ENCODE assay signal across 33 cellular contexts in genomic region chr3:184872200-184872599, GRCh38.
DNase-seq lines count a peak whose midpoint lies in the region; ATAC-seq and TF ChIP-seq lines count a peak whose summit lies in the region.
"Had no signal": no experiment of that assay in that cellular context is flagged by ENCODE, and none has a peak within 500 bp of the region (broad histone marks: within the 10 kb centered on the region; RNA-seq: fewer than 3 reads in every experiment).

No MANE protein-coding gene starts in this region.

- H3K4me3 Mint-ChIP-seq in activated naive CD4-positive, alpha-beta T cell treated with anti-CD3 and anti-CD28 coated beads, Interleukin-2, amount 10 ng/mL, durations not matched to agents 7 days and 5 days: no peak overlapping the region
- peak overlapping the region; percentile 25 for H3K4me3 Mint-ChIP-seq in T-helper 1 cell treated with Interleukin-12 subunit alpha and Interleukin-12 subunit beta and Interleukin-4 antibody, amounts not matched to agents 30 μg/mL and 1 μg/mL, for 36 hours
- no peak overlapping the region for H3K4me3 Mint-ChIP-seq in activated naive CD8-positive, alpha-beta T cell treated with anti-CD3 and anti-CD28 coated beads, Interleukin-2, amount 10 ng/mL, durations not matched to agents 7 days and 5 days
- H3K4me3 Mint-ChIP-seq in stimulated activated naive CD8-positive, alpha-beta T cell treated with anti-CD3 and anti-CD28 coated beads, Interleukin-15, amount 100 ng/mL, for 72 hours: peak overlapping the region in 1 of 2 donors; percentile 72
- no peak overlapping the region for H3K4me3 Mint-ChIP-seq in osteocyte (ENCODE audit: unreplicated experiment)
- H3K4me3 Mint-ChIP-seq: activated CD4-positive, alpha-beta T cell treated with anti-CD3 and anti-CD28 coated beads, Interleukin-2, amount 10 ng/mL, durations not matched to agents 7 days and 5 days; natural killer cell treated with Interleukin-12 subunit alpha and Interleukin-12 subunit beta and Interleukin-15 and Interleukin-18, amount 100 ng/mL, for 72 hours; type B pancreatic cell had no signal

- TF ChIP-seq CTCF in osteocyte (IDR thresholded peaks at IDR 0.05): no peak

- no peaks in the 10 kb centered on the region for H3K9me3 Mint-ChIP-seq in activated naive CD4-positive, alpha-beta T cell treated with anti-CD3 and anti-CD28 coated beads, Interleukin-2, amount 50 U/mL, for 72 hours
- H3K9me3 Mint-ChIP-seq in activated naive CD4-positive, alpha-beta T cell treated with anti-CD3 and anti-CD28 coated beads, Interleukin-2, amount 10 ng/mL, durations not matched to agents 7 days and 5 days: no peaks in the 10 kb centered on the region
- no peaks in the 10 kb centered on the region for H3K9me3 Mint-ChIP-seq in T-helper 1 cell treated with Interleukin-12 subunit alpha and Interleukin-12 subunit beta and Interleukin-4 antibody, amounts not matched to agents 30 μg/mL and 1 μg/mL, for 36 hours
- no peaks in the 10 kb centered on the region for H3K9me3 Mint-ChIP-seq in activated naive CD8-positive, alpha-beta T cell treated with anti-CD3 and anti-CD28 coated beads, Interleukin-2, amount 10 ng/mL, durations not matched to agents 7 days and 5 days
- no peaks in the 10 kb centered on the region for H3K9me3 Mint-ChIP-seq in stimulated activated naive CD8-positive, alpha-beta T cell treated with anti-CD3 and anti-CD28 coated beads, Interleukin-15, amount 100 ng/mL, for 72 hours
- no peaks in the 10 kb centered on the region for H3K9me3 Mint-ChIP-seq in osteocyte (ENCODE audit: unreplicated experiment)
- H3K9me3 Mint-ChIP-seq: activated CD4-positive, alpha-beta T cell treated with anti-CD3 and anti-CD28 coated beads, Interleukin-2, amount 10 ng/mL, durations not matched to agents 7 days and 5 days; natural killer cell treated with Interleukin-12 subunit alpha and Interleukin-12 subunit beta and Interleukin-15 and Interleukin-18, amount 100 ng/mL, for 72 hours; type B pancreatic cell had no signal

- peaks cover 11% of the 10 kb centered on the region for H3K4me1 Mint-ChIP-seq in activated naive CD4-positive, alpha-beta T cell treated with anti-CD3 and anti-CD28 coated beads, Interleukin-2, amount 10 ng/mL, durations not matched to agents 7 days and 5 days
- H3K4me1 Mint-ChIP-seq in T-helper 1 cell treated with Interleukin-12 subunit alpha and Interleukin-12 subunit beta and Interleukin-4 antibody, amounts not matched to agents 30 μg/mL and 1 μg/mL, for 36 hours (ENCODE audit: low read depth): peaks cover 19% of the 10 kb centered on the region
- H3K4me1 Mint-ChIP-seq in activated naive CD8-positive, alpha-beta T cell treated with anti-CD3 and anti-CD28 coated beads, Interleukin-2, amount 10 ng/mL, durations not matched to agents 7 days and 5 days: peaks cover 5% of the 10 kb centered on the region
- H3K4me1 Mint-ChIP-seq in stimulated activated naive CD8-positive, alpha-beta T cell treated with anti-CD3 and anti-CD28 coated beads, Interleukin-15, amount 100 ng/mL, for 72 hours: peaks cover 4% of the 10 kb centered on the region
- H3K4me1 Mint-ChIP-seq in osteocyte (ENCODE audit: unreplicated experiment): no peaks in the 10 kb centered on the region

- H3K27me3 Mint-ChIP-seq in activated naive CD4-positive, alpha-beta T cell treated with anti-CD3 and anti-CD28 coated beads, Interleukin-2, amount 10 ng/mL, durations not matched to agents 7 days and 5 days: no peaks in the 10 kb centered on the region
- H3K27me3 Mint-ChIP-seq in T-helper 1 cell treated with Interleukin-12 subunit alpha and Interleukin-12 subunit beta and Interleukin-4 antibody, amounts not matched to agents 30 μg/mL and 1 μg/mL, for 36 hours (ENCODE audit: low read depth): no peaks in the 10 kb centered on the region
- no peaks in the 10 kb centered on the region for H3K27me3 Mint-ChIP-seq in activated naive CD8-positive, alpha-beta T cell treated with anti-CD3 and anti-CD28 coated beads, Interleukin-2, amount 10 ng/mL, durations not matched to agents 7 days and 5 days
- H3K27me3 Mint-ChIP-seq in stimulated activated naive CD8-positive, alpha-beta T cell treated with anti-CD3 and anti-CD28 coated beads, Interleukin-15, amount 100 ng/mL, for 72 hours: no peaks in the 10 kb centered on the region
- H3K27me3 Mint-ChIP-seq in osteocyte (ENCODE audit: unreplicated experiment): no peaks in the 10 kb centered on the region
- H3K27me3 Mint-ChIP-seq: activated CD4-positive, alpha-beta T cell treated with anti-CD3 and anti-CD28 coated beads, Interleukin-2, amount 10 ng/mL, durations not matched to agents 7 days and 5 days; natural killer cell treated with Interleukin-12 subunit alpha and Interleukin-12 subunit beta and Interleukin-15 and Interleukin-18, amount 100 ng/mL, for 72 hours; type B pancreatic cell had no signal

- DNase-seq in activated naive CD4-positive, alpha-beta T cell treated with anti-CD3 and anti-CD28 coated beads, Interleukin-2, amount 50 U/mL, for 72 hours (ENCODE audit: low spot score in 2 of 2): peak in 1 of 2 donors; percentile 8
- DNase-seq in activated naive CD4-positive, alpha-beta T cell treated with anti-CD3 and anti-CD28 coated beads, Interleukin-2, amount 10 ng/mL, durations not matched to agents 7 days and 5 days: no peak
- DNase-seq in activated naive CD8-positive, alpha-beta T cell treated with anti-CD3 and anti-CD28 coated beads, Interleukin-2, amount 10 ng/mL, durations not matched to agents 7 days and 5 days: no peak
- DNase-seq in stimulated activated naive CD8-positive, alpha-beta T cell treated with anti-CD3 and anti-CD28 coated beads, Interleukin-15, amount 100 ng/mL, for 72 hours: no peak
- DNase-seq in OCI-M1 (lab: John Stamatoyannopoulos, UW): no peak
- no peak for DNase-seq in osteocyte (ENCODE audit: extremely low spot score, unreplicated experiment)
- DNase-seq: activated CD4-positive, alpha-beta T cell treated with anti-CD3 and anti-CD28 coated beads, Interleukin-2, amount 10 ng/mL, durations not matched to agents 7 days and 5 days; activated CD8-positive, alpha-beta memory T cell treated with anti-CD3 and anti-CD28 coated beads, Interleukin-2, amount 50 U/mL, for 48 hours; colonic mucosa; COR-L47; DMS53; effector CD8-positive, alpha-beta T cell; glutamatergic neuron; Karpas-422; left colon; mammary epithelial cell; mucosa of descending colon; NCI-H1417 treated with DMSO at 0.1 percent for 48 hours; NCI-H2081; NCI-H2227 treated with DMSO at 0.1 percent for 48 hours; NCI-H526 treated with DMSO at 0.1 percent for 48 hours; occipital lobe; psoas muscle; stimulated activated CD4-positive, alpha-beta T cell treated with anti-CD3 and anti-CD28 coated beads, Interleukin-4, amount 100 ng/mL, for 1 hour; T-helper 9 cell; WERI-Rb-1 had no signal

- peak overlapping the region; percentile 26 to 66 for H3K27ac Mint-ChIP-seq in activated naive CD4-positive, alpha-beta T cell treated with anti-CD3 and anti-CD28 coated beads, Interleukin-2, amount 50 U/mL, for 72 hours
- no peak overlapping the region for H3K27ac Mint-ChIP-seq in activated naive CD4-positive, alpha-beta T cell treated with anti-CD3 and anti-CD28 coated beads, Interleukin-2, amount 10 ng/mL, durations not matched to agents 7 days and 5 days
- H3K27ac Mint-ChIP-seq in T-helper 1 cell treated with Interleukin-12 subunit alpha and Interleukin-12 subunit beta and Interleukin-4 antibody, amounts not matched to agents 30 μg/mL and 1 μg/mL, for 36 hours: peak overlapping the region; percentile 69
- H3K27ac Mint-ChIP-seq in activated naive CD8-positive, alpha-beta T cell treated with anti-CD3 and anti-CD28 coated beads, Interleukin-2, amount 10 ng/mL, durations not matched to agents 7 days and 5 days: peak overlapping the region; percentile 32
- peak overlapping the region in 1 of 2 donors; percentile 35 for H3K27ac Mint-ChIP-seq in stimulated activated naive CD8-positive, alpha-beta T cell treated with anti-CD3 and anti-CD28 coated beads, Interleukin-15, amount 100 ng/mL, for 72 hours
- no peak overlapping the region for H3K27ac Mint-ChIP-seq in osteocyte (ENCODE audit: unreplicated experiment)
- H3K27ac Mint-ChIP-seq: activated CD4-positive, alpha-beta T cell treated with anti-CD3 and anti-CD28 coated beads, Interleukin-2, amount 10 ng/mL, durations not matched to agents 7 days and 5 days; type B pancreatic cell had no signal

- CTCF ChIA-PET in activated naive CD4-positive, alpha-beta T cell treated with anti-CD3 and anti-CD28 coated beads, Interleukin-2, amount 10 ng/mL, durations not matched to agents 7 days and 5 days (lab: Charles Lee): interaction anchor here (0.7 to 1.3 kb wide), 2 partner anchors 47 to 306 kb away, joined by 3 to 4 read pairs; no protein-coding TSS in a partner anchor

- POLR2A ChIA-PET in activated naive CD8-positive, alpha-beta T cell treated with anti-CD3 and anti-CD28 coated beads, Interleukin-2, amount 10 ng/mL, durations not matched to agents 7 days and 5 days (lab: Charles Lee): no interaction called here

- ATAC-seq in activated naive CD4-positive, alpha-beta T cell treated with anti-CD3 and anti-CD28 coated beads, Interleukin-2, amount 50 U/mL, for 72 hours: peak; percentile 53 to 98
- peak; percentile 70 for ATAC-seq in activated naive CD8-positive, alpha-beta T cell treated with anti-CD3 and anti-CD28 coated beads, Interleukin-2, amount 10 ng/mL, durations not matched to agents 7 days and 5 days (ENCODE audit: low read depth)
- peak; percentile 97 for ATAC-seq in stimulated activated naive CD8-positive, alpha-beta T cell treated with anti-CD3 and anti-CD28 coated beads, Interleukin-15, amount 100 ng/mL, for 72 hours
- ATAC-seq in HG03565 (IDR thresholded peaks at IDR 0.05; ENCODE audit: unreplicated experiment): no peak
- ATAC-seq: HepG2, left colon, mucosa of descending colon, psoas muscle, Right ventricle myocardium inferior, sciatic nerve had no signal

- H3K36me3 Mint-ChIP-seq in activated naive CD4-positive, alpha-beta T cell treated with anti-CD3 and anti-CD28 coated beads, Interleukin-2, amount 50 U/mL, for 72 hours: peaks cover 0 to 22% of the 10 kb centered on the region in 2 donors
- H3K36me3 Mint-ChIP-seq in activated naive CD4-positive, alpha-beta T cell treated with anti-CD3 and anti-CD28 coated beads, Interleukin-2, amount 10 ng/mL, durations not matched to agents 7 days and 5 days: peaks cover 41% of the 10 kb centered on the region
- peaks cover 35% of the 10 kb centered on the region for H3K36me3 Mint-ChIP-seq in T-helper 1 cell treated with Interleukin-12 subunit alpha and Interleukin-12 subunit beta and Interleukin-4 antibody, amounts not matched to agents 30 μg/mL and 1 μg/mL, for 36 hours (ENCODE audit: low read depth)
- peaks cover 14% of the 10 kb centered on the region for H3K36me3 Mint-ChIP-seq in activated naive CD8-positive, alpha-beta T cell treated with anti-CD3 and anti-CD28 coated beads, Interleukin-2, amount 10 ng/mL, durations not matched to agents 7 days and 5 days
- H3K36me3 Mint-ChIP-seq in osteocyte (ENCODE audit: unreplicated experiment): peaks cover 10% of the 10 kb centered on the region

Comparison
In these comparisons a context has a peak if more than half of its experiments do, and no peak if none do; other contexts are left out.
1. H3K27ac Mint-ChIP-seq: peak in activated naive CD4-positive, alpha-beta T cell treated with anti-CD3 and anti-CD28 coated beads, Interleukin-2, amount 50 U/mL, for 72 hours (2 of 2), T-helper 1 cell treated with Interleukin-12 subunit alpha and Interleukin-12 subunit beta and Interleukin-4 antibody, amounts not matched to agents 30 μg/mL and 1 μg/mL, for 36 hours (single experiment) and activated naive CD8-positive, alpha-beta T cell treated with anti-CD3 and anti-CD28 coated beads, Interleukin-2, amount 10 ng/mL, durations not matched to agents 7 days and 5 days (single experiment); none in activated naive CD4-positive, alpha-beta T cell treated with anti-CD3 and anti-CD28 coated beads, Interleukin-2, amount 10 ng/mL, durations not matched to agents 7 days and 5 days (single experiment) and osteocyte (single experiment).